35 cellular contexts compared by ENCODE assay signal in genomic region chr12:100187857-100188519, GRCh38.
"Had no signal": no experiment of that assay in that cellular context is flagged by ENCODE, and none has a peak within 500 bp of the region (broad histone marks: within the 10 kb centered on the region; RNA-seq: fewer than 3 reads in every experiment).

No MANE protein-coding gene starts in this region.

- H3K4me3 Mint-ChIP-seq: activated CD4-positive, alpha-beta memory T cell treated with anti-CD3 and anti-CD28 coated beads, Interleukin-2, amount 10 ng/mL, durations not matched to agents 7 days and 5 days; activated CD8-positive, alpha-beta memory T cell treated with anti-CD3 and anti-CD28 coated beads, Interleukin-2, amount 10 ng/mL, durations not matched to agents 7 days and 5 days; activated naive CD4-positive, alpha-beta T cell treated with anti-CD3 and anti-CD28 coated beads, Interleukin-2, amount 50 U/mL, for 24 hours; activated naive CD8-positive, alpha-beta T cell treated with anti-CD3 and anti-CD28 coated beads, Interleukin-2, amount 10 ng/mL, durations not matched to agents 7 days and 5 days; T-cell; T-helper 17 cell had no signal

- H2AFZ ChIP-seq: PC-9 had no signal

- H3K4me1 Mint-ChIP-seq: activated naive CD4-positive, alpha-beta T cell treated with anti-CD3 and anti-CD28 coated beads, Interleukin-2, amount 50 U/mL, for 24 hours had no signal

- H3K27ac ChIP-seq: PC-9, RWPE1, WERI-Rb-1 had no signal

- DNase-seq: activated CD4-positive, alpha-beta memory T cell treated with anti-CD3 and anti-CD28 coated beads, Interleukin-2, amount 10 ng/mL, durations not matched to agents 7 days and 5 days; activated CD4-positive, alpha-beta T cell treated with anti-CD3 and anti-CD28 coated beads for 1 hour; activated CD4-positive, alpha-beta T cell treated with anti-CD3 and anti-CD28 coated beads for 48 hours; activated CD4-positive, CD25-positive, alpha-beta regulatory T cell; activated CD8-positive, alpha-beta memory T cell treated with anti-CD3 and anti-CD28 coated beads for 24 hours; activated CD8-positive, alpha-beta memory T cell treated with anti-CD3 and anti-CD28 coated beads, Interleukin-2, amount 10 ng/mL, durations not matched to agents 7 days and 5 days; activated CD8-positive, alpha-beta memory T cell treated with anti-CD3 and anti-CD28 coated beads, Interleukin-2, amount 50 U/mL, for 48 hours; activated gamma-delta T cell; activated naive CD4-positive, alpha-beta T cell treated with Interleukin-2 at 50 U/mL for 16 hours; activated naive CD8-positive, alpha-beta T cell treated with anti-CD3 and anti-CD28 coated beads, Interleukin-2, amount 10 ng/mL, durations not matched to agents 7 days and 5 days; activated T-cell treated with anti-CD3 and anti-CD28 coated beads, Interleukin-2, amount 50 U/mL, for 48 hours; amygdala; NCI-H1092 treated with DMSO at 0.1 percent for 48 hours; NCI-H1417; NCI-H146; NCI-H187; NCI-H2029 treated with DMSO at 0.1 percent for 48 hours; NCI-H2107; NCI-H2171; NCI-H510A; NCI-H526; NCI-H748 treated with DMSO at 0.1 percent for 48 hours; NK-92 treated with Interleukin-12 subunit alpha and Interleukin-12 subunit beta, amount 100 ng/mL, for 24 hours; PC-9; SIG-M5; T-cell; T-helper 17 cell; T1000 had no signal

- H3K4me2 ChIP-seq: PC-9 had no signal

- H3K36me3 ChIP-seq: ascending aorta, cardiac muscle cell had no signal

- H3K27ac Mint-ChIP-seq: activated CD4-positive, alpha-beta memory T cell treated with anti-CD3 and anti-CD28 coated beads, Interleukin-2, amount 10 ng/mL, durations not matched to agents 7 days and 5 days; activated CD8-positive, alpha-beta memory T cell treated with anti-CD3 and anti-CD28 coated beads, Interleukin-2, amount 10 ng/mL, durations not matched to agents 7 days and 5 days; activated naive CD4-positive, alpha-beta T cell treated with anti-CD3 and anti-CD28 coated beads, Interleukin-2, amount 50 U/mL, for 24 hours; activated naive CD8-positive, alpha-beta T cell treated with anti-CD3 and anti-CD28 coated beads, Interleukin-2, amount 10 ng/mL, durations not matched to agents 7 days and 5 days; T-cell had no signal

- H3K27me3 ChIP-seq: ascending aorta, cardiac muscle cell had no signal

- H3K4me3 ChIP-seq: ascending aorta, cardiac muscle cell, K562, PC-9 had no signal

- ATAC-seq: activated CD8-positive, alpha-beta memory T cell treated with anti-CD3 and anti-CD28 coated beads, Interleukin-2, amount 10 ng/mL, durations not matched to agents 7 days and 5 days; K562; SK-N-SH treated with all-trans-retinoic acid at 6 μM for 48 hours; T-cell; T-helper 17 cell had no signal

- H3K27me3 Mint-ChIP-seq: activated CD4-positive, alpha-beta memory T cell treated with anti-CD3 and anti-CD28 coated beads, Interleukin-2, amount 10 ng/mL, durations not matched to agents 7 days and 5 days; activated CD8-positive, alpha-beta memory T cell treated with anti-CD3 and anti-CD28 coated beads, Interleukin-2, amount 10 ng/mL, durations not matched to agents 7 days and 5 days; activated naive CD4-positive, alpha-beta T cell treated with anti-CD3 and anti-CD28 coated beads, Interleukin-2, amount 50 U/mL, for 24 hours; activated naive CD8-positive, alpha-beta T cell treated with anti-CD3 and anti-CD28 coated beads, Interleukin-2, amount 10 ng/mL, durations not matched to agents 7 days and 5 days; T-cell; T-helper 17 cell had no signal

- H3K9me3 Mint-ChIP-seq: activated CD4-positive, alpha-beta memory T cell treated with anti-CD3 and anti-CD28 coated beads, Interleukin-2, amount 10 ng/mL, durations not matched to agents 7 days and 5 days; activated naive CD4-positive, alpha-beta T cell treated with anti-CD3 and anti-CD28 coated beads, Interleukin-2, amount 50 U/mL, for 24 hours; activated naive CD8-positive, alpha-beta T cell treated with anti-CD3 and anti-CD28 coated beads, Interleukin-2, amount 10 ng/mL, durations not matched to agents 7 days and 5 days; T-cell had no signal

- H3K9me3 ChIP-seq: ascending aorta had no signal
